26 cellular contexts compared by ENCODE assay signal in genomic region chr22:48440673-48441552, GRCh38.
"Had no signal": no experiment of that assay in that cellular context is flagged by ENCODE, and none has a peak within 500 bp of the region (broad histone marks: within the 10 kb centered on the region; RNA-seq: fewer than 3 reads in every experiment).

No MANE protein-coding gene starts in this region.

- H3K79me2 ChIP-seq: parathyroid adenoma had no signal

- H2AFZ ChIP-seq: parathyroid adenoma had no signal

- H3K4me1 ChIP-seq: esophagus squamous epithelium, parathyroid adenoma, testis, tibial artery had no signal

- H3K36me3 ChIP-seq: esophagus squamous epithelium, tibial artery had no signal

- H3K4me2 ChIP-seq: smooth muscle cell had no signal

- H3K9ac ChIP-seq: parathyroid adenoma had no signal

- H3K9me3 Mint-ChIP-seq: effector memory CD8-positive, alpha-beta T cell; immature natural killer cell; natural killer cell; type B pancreatic cell had no signal

- H3K4me3 Mint-ChIP-seq: effector memory CD8-positive, alpha-beta T cell; immature natural killer cell; memory B cell; natural killer cell; type B pancreatic cell had no signal

- H3K27ac Mint-ChIP-seq: effector memory CD8-positive, alpha-beta T cell; immature natural killer cell; memory B cell; natural killer cell; progenitor cell of endocrine pancreas; type B pancreatic cell had no signal

- ATAC-seq: effector memory CD8-positive, alpha-beta T cell; left ventricle myocardium superior; natural killer cell; sciatic nerve; stimulated activated naive CD8-positive, alpha-beta T cell treated with anti-CD3 and anti-CD28 coated beads, Interleukin-15, Interleukin-2, amounts not matched to agents 100 U/mL and 50 U/mL, for 24 hours had no signal

- H3K9me3 ChIP-seq: esophagus squamous epithelium, testis, tibial artery had no signal

- H3K4me3 ChIP-seq: esophagus squamous epithelium, lung, smooth muscle cell, testis, tibial artery had no signal

- H3K27me3 ChIP-seq: testis, tibial artery had no signal

- H3K27ac ChIP-seq: esophagus squamous epithelium, parathyroid adenoma, testis, tibial artery had no signal

- H3K36me3 Mint-ChIP-seq: immature natural killer cell, memory B cell, natural killer cell, type B pancreatic cell had no signal

- DNase-seq: cortex of kidney; effector memory CD8-positive, alpha-beta T cell; erythroblast; esophagus squamous epithelium; foreskin melanocyte; glutamatergic neuron; hypothalamus; immature natural killer cell; islet precursor cell; left ventricle myocardium superior; natural killer cell; stimulated activated CD4-positive, alpha-beta T cell treated with anti-CD3 and anti-CD28 coated beads, Interleukin-12 subunit alpha, Interleukin-12 subunit beta, amount 100 ng/mL, for 4 hours; stimulated activated CD4-positive, alpha-beta T cell treated with anti-CD3 and anti-CD28 coated beads, Interleukin-1b, Interleukin-23, amount 100 ng/mL, for 48 hours; stimulated activated CD4-positive, alpha-beta T cell treated with anti-CD3 and anti-CD28 coated beads, Interleukin-4, amount 100 ng/mL, for 1 hour; stimulated activated CD8-positive, alpha-beta memory T cell treated with anti-CD3 and anti-CD28 coated beads, Interleukin-4, amount 100 ng/mL, for 48 hours; stimulated activated naive CD8-positive, alpha-beta T cell treated with anti-CD3 and anti-CD28 coated beads, Interleukin-15, Interleukin-2, amounts not matched to agents 100 U/mL and 50 U/mL, for 24 hours; substantia nigra; testis; tibial artery had no signal

- H3K4me1 Mint-ChIP-seq: immature natural killer cell, natural killer cell had no signal
